In the genomic region with DNA sequence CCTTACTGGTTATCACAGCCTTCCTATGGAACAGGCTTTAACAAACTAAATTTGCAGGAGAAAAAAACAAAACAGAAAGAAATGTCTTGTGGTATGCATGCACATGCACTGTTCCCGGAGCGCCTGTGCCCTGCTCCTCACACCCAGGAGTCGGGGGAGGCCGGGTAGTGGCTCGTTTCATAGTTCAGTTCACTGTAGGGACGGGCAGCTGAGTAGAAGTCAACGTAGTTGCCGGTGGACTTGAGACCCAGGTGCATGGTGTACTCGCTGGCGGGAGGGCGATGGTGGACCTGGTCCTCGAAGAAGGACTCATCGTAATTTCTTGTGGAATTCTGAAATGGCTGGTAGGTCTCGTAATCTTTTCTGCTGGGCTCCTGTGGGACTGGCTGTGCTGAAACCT, we compare ENCODE assay signal across 7 cellular contexts.
"Had no signal": no experiment of that assay in that cellular context is flagged by ENCODE, and none has a peak within 500 bp of the region (broad histone marks: within the 10 kb centered on the region; RNA-seq: fewer than 3 reads in every experiment).

No MANE protein-coding gene starts in this region.

- DNase-seq: IMR-90, KBM-7, KG1 had no signal

- H3K4me3 Mint-ChIP-seq: IgD-negative memory B cell had no signal

- H3K27ac ChIP-seq: HL-60 had no signal

- ATAC-seq: HepG2 had no signal

- H3K4me3 ChIP-seq: K562 had no signal

- H3K36me3 Mint-ChIP-seq: IgD-negative memory B cell had no signal

- H3K27ac Mint-ChIP-seq: IgD-negative memory B cell had no signal
